In genomic region chr2:95039410-95039809, GRCh38 we compare ENCODE assay signal across 18 cellular contexts. TPM values are rescaled to one million over a fixed set of nuclear protein-coding genes. Genes with fewer than 3 reads are reported as not detected.
DNase-seq lines count a peak whose midpoint lies in the region; ATAC-seq, FAIRE-seq and TF ChIP-seq lines count a peak whose summit lies in the region.
"Had no signal": no experiment of that assay in that cellular context is flagged by ENCODE, and none has a peak within 500 bp of the region (broad histone marks: within the 10 kb centered on the region; RNA-seq: fewer than 3 reads in every experiment).

No MANE protein-coding gene starts in this region.

- no peak overlapping the region for H2AFZ ChIP-seq in K562 (ENCODE audit: low read depth, low read length)

- 0% methylated on average over 1 of the region's 1 CpG for WGBS in K562 (ENCODE audit: insufficient coverage, low coverage, missing lambda C conversion rate)

- H3K27ac Mint-ChIP-seq in stimulated activated naive CD8-positive, alpha-beta T cell treated with anti-CD3 and anti-CD28 coated beads, Interleukin-15, Interleukin-2, amounts not matched to agents 100 ng/mL and 50 ng/mL, for 24 hours: peak overlapping the region; percentile 91
- peak overlapping the region; percentile 91 for H3K27ac Mint-ChIP-seq in activated T-cell treated with anti-CD3 and anti-CD28 coated beads, Interleukin-2, amount 50 U/mL, for 24 hours

- FAIRE-seq in K562 (lab: Jason Lieb, UNC): no peak
- FAIRE-seq: colon had no signal

- intact Hi-C loops in K562 (cut with micrococcal nuclease): no loop called here

- TF ChIP-seq POLR2A in K562 (conservative IDR thresholded peaks at IDR 0.05): no peak

- H3K27me3 ChIP-seq in K562 (ENCODE audit: control insufficient read depth in 2 of 2, insufficient read depth in 2 of 2, low read length in 2 of 2): peaks cover 6 to 23% of the 10 kb centered on the region in 2 experiments; a peak in 3 of 5 replicates
- H3K27me3 ChIP-seq: body of pancreas had no signal

- no peak for TF ChIP-seq RAD21 in K562 (CRISPR knock-in tag; conservative IDR thresholded peaks at IDR 0.05 in 1 of 2, IDR thresholded peaks at IDR 0.05 in 1 of 2)

- POLR2A ChIA-PET in K562 (lab: Yijun Ruan, JAX): interaction anchor here (1.2 kb wide), 1 partner anchor 24 kb away, joined by 3 read pairs; no protein-coding TSS in a partner anchor

- H3K4me3 Mint-ChIP-seq in stimulated activated naive CD8-positive, alpha-beta T cell treated with anti-CD3 and anti-CD28 coated beads, Interleukin-15, Interleukin-2, amounts not matched to agents 100 ng/mL and 50 ng/mL, for 24 hours: no peak overlapping the region
- no peak overlapping the region for H3K4me3 Mint-ChIP-seq in activated T-cell treated with anti-CD3 and anti-CD28 coated beads, Interleukin-2, amount 50 U/mL, for 24 hours
- H3K4me3 Mint-ChIP-seq: nephron had no signal

- H3K79me2 ChIP-seq in K562 (ENCODE audit: control insufficient read depth, insufficient read depth, low read length): no peaks in the 10 kb centered on the region

- H3K4me1 ChIP-seq in K562 (replicated peaks in 1 of 2; ENCODE audit: control insufficient read depth in 2 of 2, insufficient read depth in 2 of 2, low read length in 2 of 2): no peaks in the 10 kb centered on the region

- in situ Hi-C loops in K562 (cut with MboI): no loop called here

- peaks cover 74% of the 10 kb centered on the region for H3K4me1 Mint-ChIP-seq in stimulated activated naive CD8-positive, alpha-beta T cell treated with anti-CD3 and anti-CD28 coated beads, Interleukin-15, Interleukin-2, amounts not matched to agents 100 ng/mL and 50 ng/mL, for 24 hours (ENCODE audit: low read depth)
- H3K4me1 Mint-ChIP-seq in activated T-cell treated with anti-CD3 and anti-CD28 coated beads, Interleukin-2, amount 50 U/mL, for 24 hours (ENCODE audit: low read depth): peaks cover 90% of the 10 kb centered on the region

- H3K36me3 Mint-ChIP-seq in stimulated activated naive CD8-positive, alpha-beta T cell treated with anti-CD3 and anti-CD28 coated beads, Interleukin-15, Interleukin-2, amounts not matched to agents 100 ng/mL and 50 ng/mL, for 24 hours (ENCODE audit: low read depth): peaks cover 7% of the 10 kb centered on the region
- peaks cover 15% of the 10 kb centered on the region for H3K36me3 Mint-ChIP-seq in activated T-cell treated with anti-CD3 and anti-CD28 coated beads, Interleukin-2, amount 50 U/mL, for 24 hours (ENCODE audit: low read depth)

- TF ChIP-seq CTCF in K562 (IDR thresholded peaks at IDR 0.05 in 2 of 3, conservative IDR thresholded peaks at IDR 0.05 in 1 of 3; ENCODE audit: insufficient read depth in 2 of 3, low read depth in 1 of 3, low read length in 3 of 3): no peak

- no peak overlapping the region for H3K27ac ChIP-seq in K562 (ENCODE audit: extremely low read depth, low read depth, low read length)
- H3K27ac ChIP-seq: body of pancreas, heart left ventricle, tibial artery had no signal

- ATAC-seq in stimulated activated naive CD8-positive, alpha-beta T cell treated with anti-CD3 and anti-CD28 coated beads, Interleukin-15, Interleukin-2, amounts not matched to agents 100 U/mL and 50 U/mL, for 24 hours: no peak
- ATAC-seq in K562 (no peak), HG02973 (IDR thresholded peaks at IDR 0.05; ENCODE audit: unreplicated experiment) (no peak)
- ATAC-seq: body of pancreas, heart left ventricle, left lobe of liver had no signal

- H3K4me3 ChIP-seq in K562: no peak overlapping the region
- H3K4me3 ChIP-seq: body of pancreas, heart left ventricle, tibial artery had no signal

- CTCF ChIA-PET in K562 (lab: Yijun Ruan, JAX; ENCODE audit: low intra/inter-chr PET ratio): no interaction called here

- no peaks in the 10 kb centered on the region for H3K9me3 ChIP-seq in K562 (replicated peaks; ENCODE audit: control insufficient read depth, insufficient read depth, low read depth, low read length)
- H3K9me3 ChIP-seq: body of pancreas, heart left ventricle, tibial artery had no signal

- H3K9me1 ChIP-seq in K562 (ENCODE audit: control insufficient read depth, insufficient read depth, low read length): no peaks in the 10 kb centered on the region

- no peak for TF ChIP-seq EP300 in K562 (IDR thresholded peaks at IDR 0.05; ENCODE audit: low read length)

- BruUV-seq in K562 (replicated peaks; lab: Mats Ljungman, UMichigan): no TSS peak

- no peaks in the 10 kb centered on the region for H3K36me3 ChIP-seq in K562 (ENCODE audit: control insufficient read depth, insufficient read depth, low read length)
- H3K36me3 ChIP-seq: heart left ventricle, tibial artery had no signal

- H3K4me2 ChIP-seq in K562 (ENCODE audit: insufficient read depth, low read length): no peak overlapping the region

- no peak overlapping the region for H3K9ac ChIP-seq in K562 (ENCODE audit: insufficient read depth in 1 of 2, low read depth in 2 of 2, low read length in 2 of 2)

- H4K20me1 ChIP-seq in K562 (replicated peaks; ENCODE audit: control insufficient read depth, insufficient read depth, low read length): no peaks in the 10 kb centered on the region

- no peaks in the 10 kb centered on the region for H3K27me3 Mint-ChIP-seq in stimulated activated naive CD8-positive, alpha-beta T cell treated with anti-CD3 and anti-CD28 coated beads, Interleukin-15, Interleukin-2, amounts not matched to agents 100 ng/mL and 50 ng/mL, for 24 hours
- no peaks in the 10 kb centered on the region for H3K27me3 Mint-ChIP-seq in activated T-cell treated with anti-CD3 and anti-CD28 coated beads, Interleukin-2, amount 50 U/mL, for 24 hours

- no peak for DNase-seq in stimulated activated naive CD8-positive, alpha-beta T cell treated with anti-CD3 and anti-CD28 coated beads, Interleukin-15, Interleukin-2, amounts not matched to agents 100 U/mL and 50 U/mL, for 24 hours
- DNase-seq in activated T-cell treated with anti-CD3 and anti-CD28 coated beads, Interleukin-2, amount 50 U/mL, for 24 hours: no peak
- DNase-seq in K562 (ENCODE audit: extremely low read depth in 1 of 4, low spot score in 3 of 4): no peak
- DNase-seq in NCI-H2196 (lab: John Stamatoyannopoulos, UW; ENCODE audit: unreplicated experiment): no peak
- no peak for DNase-seq in NCI-H1092 treated with DMSO at 0.1 percent for 48 hours (lab: John Stamatoyannopoulos, UW)
- DNase-seq: activated gamma-delta T cell treated with Interleukin-2 at 50 U/mL for 16 hours, body of pancreas, COR-L47, heart left ventricle, KG1, NCI-H1930, NCI-H510A, tibial artery had no signal

- peaks cover 26% of the 10 kb centered on the region for H3K9me3 Mint-ChIP-seq in stimulated activated naive CD8-positive, alpha-beta T cell treated with anti-CD3 and anti-CD28 coated beads, Interleukin-15, Interleukin-2, amounts not matched to agents 100 ng/mL and 50 ng/mL, for 24 hours
- H3K9me3 Mint-ChIP-seq in activated T-cell treated with anti-CD3 and anti-CD28 coated beads, Interleukin-2, amount 50 U/mL, for 24 hours: peaks cover 34% of the 10 kb centered on the region

TF ChIP-seq in K562, 482 proteins besides CTCF, POLR2A, EP300 and RAD21 (continues in another document):
- TF ChIP-seq E2F8 (IDR thresholded peaks at IDR 0.05; ENCODE audit: low read depth, partially characterized antibody) (no peak), SMARCA4 (IDR thresholded peaks at IDR 0.05) (no peak), SP2 (IDR thresholded peaks at IDR 0.05; ENCODE audit: extremely low read depth, low read depth, low read length, poor library complexity, severe bottlenecking) (no peak), PKNOX1 (IDR thresholded peaks at IDR 0.05) (peak; percentile 24; the same call in 1 of the 2 replicates)

RNA-seq across cellular contexts. Expression of gene MAL, which starts 13.9 kb away (rescaled TPM):
- not detected in 2 replicates for total RNA-seq in K562 (2011; cell fraction: chromatin; rRNA removed; ENCODE audit: low replicate concordance)
- total RNA-seq in K562 (2011; cell fraction: nucleolus; rRNA removed): not detected in 2 replicates
- not detected in 2 replicates for total RNA-seq in K562 (2011; cell fraction: nucleoplasm; rRNA removed)
- not detected in 2 replicates for total RNA-seq in K562 (2014; rRNA removed)
- total RNA-seq in K562 (2014; rRNA removed; fragmentation: Illumina TruSeq; extraction: Trizol): not detected in 2 replicates
- not detected in 2 replicates for total RNA-seq in K562 (2015; rRNA removed; fragmentation: Illumina TruSeq; extraction: Trizol)
- not detected in 2 replicates for total RNA-seq in K562 (2021)
- not detected in 2 replicates for polyA plus RNA-seq in K562 (2011; rRNA removed)
- polyA plus RNA-seq in K562 (2011; cell fraction: cytosol; rRNA removed): not detected in 2 replicates
- not detected in 2 replicates for polyA plus RNA-seq in K562 (2011; cell fraction: nucleus; rRNA removed)
- polyA plus RNA-seq in K562 (2012): not detected in 2 replicates
- polyA plus RNA-seq in K562 (2014; fragmentation: Illumina TruSeq; extraction: Trizol): not detected in 2 replicates
- polyA plus RNA-seq in K562 (2014; fragmentation: Nextera tagmentation; extraction: Ambion mirVana): not detected
- not detected in 2 replicates for polyA plus RNA-seq in K562 (2014; rRNA removed)
- not detected in 2 replicates for polyA minus RNA-seq in K562 (2011; rRNA and poly(A)+ RNA removed)
- polyA minus RNA-seq in K562 (2011; cell fraction: cytosol; rRNA and poly(A)+ RNA removed): not detected in 2 replicates
- polyA minus RNA-seq in K562 (2011; cell fraction: nucleus; rRNA and poly(A)+ RNA removed): not detected in 2 replicates
- total RNA-seq: body of pancreas had no signal
